In the genomic region with DNA sequence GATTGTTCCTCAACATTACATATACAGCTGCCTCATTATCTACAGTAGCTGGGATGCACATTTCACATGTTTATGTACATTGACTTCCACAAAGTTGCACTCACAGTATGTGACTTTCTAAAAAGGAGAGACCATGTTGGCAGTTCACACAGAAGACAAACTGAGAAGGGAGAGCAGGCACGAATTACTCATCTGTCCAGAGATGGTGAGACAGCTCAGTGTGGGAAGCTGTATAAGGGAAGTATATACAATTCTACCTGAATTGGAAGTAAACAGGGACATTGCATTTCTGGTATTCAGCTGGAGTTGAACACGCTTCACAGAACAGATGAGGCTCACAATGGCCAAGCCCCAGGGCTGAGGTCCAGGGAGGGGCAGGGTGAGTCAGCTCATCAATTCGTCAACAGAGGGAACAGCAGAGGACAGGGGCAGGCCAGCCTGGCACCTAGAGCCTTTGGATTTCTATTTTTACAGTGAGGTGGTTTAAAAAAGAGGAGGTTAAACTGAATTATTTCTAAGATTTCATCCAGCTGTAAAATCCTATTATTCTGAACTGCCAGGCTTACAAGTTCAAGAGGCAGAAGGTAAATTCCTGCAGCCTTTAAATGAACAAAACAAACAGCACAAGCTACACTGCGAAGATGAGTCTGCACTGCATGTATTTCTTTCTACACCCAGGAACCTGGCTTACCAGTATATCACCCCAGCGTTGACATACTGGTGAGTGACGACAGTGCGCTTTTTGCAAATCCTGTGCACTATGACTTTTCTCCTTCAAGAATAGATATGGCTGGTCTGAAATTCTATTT, we compare ENCODE assay signal across 1 cellular context.
A peak's percentile ranks its signal among the peaks of the same experiment; 100 is the strongest.
TF ChIP-seq lines count a peak whose summit lies in the region.

No MANE protein-coding gene starts in this region.

TF ChIP-seq in HepG2, 621 proteins besides CTCF, POLR2A, EP300 and RAD21 (continued from another document):
- TF ChIP-seq, protein P1, sequence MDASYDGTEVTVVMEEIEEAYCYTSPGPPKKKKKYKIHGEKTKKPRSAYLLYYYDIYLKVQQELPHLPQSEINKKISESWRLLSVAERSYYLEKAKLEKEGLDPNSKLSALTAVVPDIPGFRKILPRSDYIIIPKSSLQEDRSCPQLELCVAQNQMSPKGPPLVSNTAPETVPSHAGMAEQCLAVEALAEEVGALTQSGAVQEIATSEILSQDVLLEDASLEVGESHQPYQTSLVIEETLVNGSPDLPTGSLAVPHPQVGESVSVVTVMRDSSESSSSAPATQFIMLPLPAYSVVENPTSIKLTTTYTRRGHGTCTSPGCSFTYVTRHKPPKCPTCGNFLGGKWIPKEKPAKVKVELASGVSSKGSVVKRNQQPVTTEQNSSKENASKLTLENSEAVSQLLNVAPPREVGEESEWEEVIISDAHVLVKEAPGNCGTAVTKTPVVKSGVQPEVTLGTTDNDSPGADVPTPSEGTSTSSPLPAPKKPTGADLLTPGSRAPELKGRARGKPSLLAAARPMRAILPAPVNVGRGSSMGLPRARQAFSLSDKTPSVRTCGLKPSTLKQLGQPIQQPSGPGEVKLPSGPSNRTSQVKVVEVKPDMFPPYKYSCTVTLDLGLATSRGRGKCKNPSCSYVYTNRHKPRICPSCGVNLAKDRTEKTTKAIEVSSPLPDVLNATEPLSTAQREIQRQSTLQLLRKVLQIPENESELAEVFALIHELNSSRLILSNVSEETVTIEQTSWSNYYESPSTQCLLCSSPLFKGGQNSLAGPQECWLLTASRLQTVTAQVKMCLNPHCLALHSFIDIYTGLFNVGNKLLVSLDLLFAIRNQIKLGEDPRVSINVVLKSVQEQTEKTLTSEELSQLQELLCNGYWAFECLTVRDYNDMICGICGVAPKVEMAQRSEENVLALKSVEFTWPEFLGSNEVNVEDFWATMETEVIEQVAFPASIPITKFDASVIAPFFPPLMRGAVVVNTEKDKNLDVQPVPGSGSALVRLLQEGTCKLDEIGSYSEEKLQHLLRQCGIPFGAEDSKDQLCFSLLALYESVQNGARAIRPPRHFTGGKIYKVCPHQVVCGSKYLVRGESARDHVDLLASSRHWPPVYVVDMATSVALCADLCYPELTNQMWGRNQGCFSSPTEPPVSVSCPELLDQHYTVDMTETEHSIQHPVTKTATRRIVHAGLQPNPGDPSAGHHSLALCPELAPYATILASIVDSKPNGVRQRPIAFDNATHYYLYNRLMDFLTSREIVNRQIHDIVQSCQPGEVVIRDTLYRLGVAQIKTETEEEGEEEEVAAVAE (CRISPR knock-in tag; IDR thresholded peaks at IDR 0.05; ENCODE audit: borderline replicate concordance) = no peak
- no peak for TF ChIP-seq FOXK2 (IDR thresholded peaks at IDR 0.05)
- TF ChIP-seq KDM2A (CRISPR knock-in tag; IDR thresholded peaks at IDR 0.05; ENCODE audit: borderline replicate concordance, low read depth) = no peak
- no peak for TF ChIP-seq ZNF768 (CRISPR knock-in tag; IDR thresholded peaks at IDR 0.05)
- no peak for TF ChIP-seq PAX8 (CRISPR knock-in tag; IDR thresholded peaks at IDR 0.05; ENCODE audit: borderline replicate concordance)
- 0 out of 2 replicates have a peak, but pooled peaks have one; percentile 21 for TF ChIP-seq FOXA3 (CRISPR knock-in tag; IDR thresholded peaks at IDR 0.05)
- TF ChIP-seq ZSCAN9 (CRISPR knock-in tag; IDR thresholded peaks at IDR 0.05; ENCODE audit: borderline replicate concordance) = no peak
- no peak for TF ChIP-seq HNRNPUL1 (IDR thresholded peaks at IDR 0.05; ENCODE audit: low read depth, low read length)
- 0 out of 4 replicates have a peak, but pooled peaks of 1 of the 2 experiments have one; percentile 34 for TF ChIP-seq MAFK (conservative IDR thresholded peaks at IDR 0.05 in 1 of 2, IDR thresholded peaks at IDR 0.05 in 1 of 2; ENCODE audit: low read length in 2 of 2)
- peak; percentile 83 for TF ChIP-seq FOSL2 (CRISPR knock-in tag; IDR thresholded peaks at IDR 0.05)
- no peak for TF ChIP-seq MED1 (CRISPR knock-in tag; IDR thresholded peaks at IDR 0.05)
- TF ChIP-seq, protein P2, sequence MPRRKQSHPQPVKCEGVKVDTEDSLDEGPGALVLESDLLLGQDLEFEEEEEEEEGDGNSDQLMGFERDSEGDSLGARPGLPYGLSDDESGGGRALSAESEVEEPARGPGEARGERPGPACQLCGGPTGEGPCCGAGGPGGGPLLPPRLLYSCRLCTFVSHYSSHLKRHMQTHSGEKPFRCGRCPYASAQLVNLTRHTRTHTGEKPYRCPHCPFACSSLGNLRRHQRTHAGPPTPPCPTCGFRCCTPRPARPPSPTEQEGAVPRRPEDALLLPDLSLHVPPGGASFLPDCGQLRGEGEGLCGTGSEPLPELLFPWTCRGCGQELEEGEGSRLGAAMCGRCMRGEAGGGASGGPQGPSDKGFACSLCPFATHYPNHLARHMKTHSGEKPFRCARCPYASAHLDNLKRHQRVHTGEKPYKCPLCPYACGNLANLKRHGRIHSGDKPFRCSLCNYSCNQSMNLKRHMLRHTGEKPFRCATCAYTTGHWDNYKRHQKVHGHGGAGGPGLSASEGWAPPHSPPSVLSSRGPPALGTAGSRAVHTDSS (CRISPR knock-in tag; conservative IDR thresholded peaks at IDR 0.05) = no peak
- TF ChIP-seq, protein P3, sequence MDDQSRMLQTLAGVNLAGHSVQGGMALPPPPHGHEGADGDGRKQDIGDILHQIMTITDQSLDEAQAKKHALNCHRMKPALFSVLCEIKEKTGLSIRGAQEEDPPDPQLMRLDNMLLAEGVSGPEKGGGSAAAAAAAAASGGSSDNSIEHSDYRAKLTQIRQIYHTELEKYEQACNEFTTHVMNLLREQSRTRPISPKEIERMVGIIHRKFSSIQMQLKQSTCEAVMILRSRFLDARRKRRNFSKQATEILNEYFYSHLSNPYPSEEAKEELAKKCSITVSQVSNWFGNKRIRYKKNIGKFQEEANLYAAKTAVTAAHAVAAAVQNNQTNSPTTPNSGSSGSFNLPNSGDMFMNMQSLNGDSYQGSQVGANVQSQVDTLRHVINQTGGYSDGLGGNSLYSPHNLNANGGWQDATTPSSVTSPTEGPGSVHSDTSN (CRISPR knock-in tag; IDR thresholded peaks at IDR 0.05; ENCODE audit: borderline replicate concordance) = no peak
- TF ChIP-seq NR2F2 (IDR thresholded peaks at IDR 0.05; ENCODE audit: borderline replicate concordance, low read depth) = no peak
- TF ChIP-seq SAP130 (CRISPR knock-in tag; IDR thresholded peaks at IDR 0.05; ENCODE audit: low read depth) = peak; percentile 33
- TF ChIP-seq ZNF678 (CRISPR knock-in tag; IDR thresholded peaks at IDR 0.05) = no peak
- TF ChIP-seq, protein P4, sequence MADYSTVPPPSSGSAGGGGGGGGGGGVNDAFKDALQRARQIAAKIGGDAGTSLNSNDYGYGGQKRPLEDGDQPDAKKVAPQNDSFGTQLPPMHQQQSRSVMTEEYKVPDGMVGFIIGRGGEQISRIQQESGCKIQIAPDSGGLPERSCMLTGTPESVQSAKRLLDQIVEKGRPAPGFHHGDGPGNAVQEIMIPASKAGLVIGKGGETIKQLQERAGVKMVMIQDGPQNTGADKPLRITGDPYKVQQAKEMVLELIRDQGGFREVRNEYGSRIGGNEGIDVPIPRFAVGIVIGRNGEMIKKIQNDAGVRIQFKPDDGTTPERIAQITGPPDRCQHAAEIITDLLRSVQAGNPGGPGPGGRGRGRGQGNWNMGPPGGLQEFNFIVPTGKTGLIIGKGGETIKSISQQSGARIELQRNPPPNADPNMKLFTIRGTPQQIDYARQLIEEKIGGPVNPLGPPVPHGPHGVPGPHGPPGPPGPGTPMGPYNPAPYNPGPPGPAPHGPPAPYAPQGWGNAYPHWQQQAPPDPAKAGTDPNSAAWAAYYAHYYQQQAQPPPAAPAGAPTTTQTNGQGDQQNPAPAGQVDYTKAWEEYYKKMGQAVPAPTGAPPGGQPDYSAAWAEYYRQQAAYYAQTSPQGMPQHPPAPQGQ (CRISPR knock-in tag; IDR thresholded peaks at IDR 0.05; ENCODE audit: borderline replicate concordance) = no peak
- no peak for TF ChIP-seq FOXA1 (IDR thresholded peaks at IDR 0.05)
- 0 out of 2 replicates have a peak, but pooled peaks have one; percentile 10 for TF ChIP-seq FOXA1 (CRISPR knock-in tag; IDR thresholded peaks at IDR 0.05)
- TF ChIP-seq, protein P5, sequence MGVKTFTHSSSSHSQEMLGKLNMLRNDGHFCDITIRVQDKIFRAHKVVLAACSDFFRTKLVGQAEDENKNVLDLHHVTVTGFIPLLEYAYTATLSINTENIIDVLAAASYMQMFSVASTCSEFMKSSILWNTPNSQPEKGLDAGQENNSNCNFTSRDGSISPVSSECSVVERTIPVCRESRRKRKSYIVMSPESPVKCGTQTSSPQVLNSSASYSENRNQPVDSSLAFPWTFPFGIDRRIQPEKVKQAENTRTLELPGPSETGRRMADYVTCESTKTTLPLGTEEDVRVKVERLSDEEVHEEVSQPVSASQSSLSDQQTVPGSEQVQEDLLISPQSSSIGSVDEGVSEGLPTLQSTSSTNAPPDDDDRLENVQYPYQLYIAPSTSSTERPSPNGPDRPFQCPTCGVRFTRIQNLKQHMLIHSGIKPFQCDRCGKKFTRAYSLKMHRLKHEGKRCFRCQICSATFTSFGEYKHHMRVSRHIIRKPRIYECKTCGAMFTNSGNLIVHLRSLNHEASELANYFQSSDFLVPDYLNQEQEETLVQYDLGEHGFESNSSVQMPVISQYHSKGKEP (CRISPR knock-in tag; IDR thresholded peaks at IDR 0.05) = no peak
- TF ChIP-seq PHF21A (CRISPR knock-in tag; IDR thresholded peaks at IDR 0.05) = no peak
- TF ChIP-seq SMAD9 (CRISPR knock-in tag; IDR thresholded peaks at IDR 0.05) = no peak
